In genomic region chr6:68559716-68560115, GRCh38 we compare ENCODE assay signal across 11 cellular contexts.
DNase-seq lines count a peak whose midpoint lies in the region; ATAC-seq and TF ChIP-seq lines count a peak whose summit lies in the region.
"Had no signal": no experiment of that assay in that cellular context is flagged by ENCODE, and none has a peak within 500 bp of the region (broad histone marks: within the 10 kb centered on the region; RNA-seq: fewer than 3 reads in every experiment).

No MANE protein-coding gene starts in this region.

- H3K4me1 ChIP-seq in HAP-1 (peaks cover 12% of the 10 kb centered on the region), prostate gland (replicated peaks) (peaks cover 4% of the 10 kb centered on the region)

- DNase-seq in HAP-1 (ENCODE audit: low spot score in 2 of 2), result peak; percentile 70 to 80
- peak; percentile 21 for DNase-seq in NCI-H345 treated with DMSO at 0.1 percent for 48 hours (lab: John Stamatoyannopoulos, UW; ENCODE audit: unreplicated experiment)
- DNase-seq in pons (ENCODE audit: low spot score), result peak; percentile 74
- no peak for DNase-seq in activated gamma-delta T cell treated with Interleukin-2 at 50 U/mL for 16 hours
- DNase-seq in NCI-H2227 (lab: John Stamatoyannopoulos, UW; ENCODE audit: unreplicated experiment), result no peak
- DNase-seq in prostate gland (ENCODE audit: low spot score), result no peak
- no peak for DNase-seq in Right ventricle myocardium superior
- DNase-seq: kidney glomerular epithelial cell; stimulated activated naive CD8-positive, alpha-beta T cell treated with anti-CD3 and anti-CD28 coated beads, Interleukin-15, Interleukin-2, amounts not matched to agents 100 U/mL and 50 U/mL, for 24 hours had no signal

- ATAC-seq in Right ventricle myocardium superior (ENCODE audit: poor library complexity), result no peak
- ATAC-seq: stimulated activated naive CD8-positive, alpha-beta T cell treated with anti-CD3 and anti-CD28 coated beads, Interleukin-15, Interleukin-2, amounts not matched to agents 100 U/mL and 50 U/mL, for 24 hours had no signal

- no peaks in the 10 kb centered on the region for H3K27me3 ChIP-seq in HAP-1 (ENCODE audit: low read depth)
- H3K27me3 ChIP-seq in prostate gland (replicated peaks; ENCODE audit: insufficient read depth), result no peaks in the 10 kb centered on the region

- H3K27ac ChIP-seq in cingulate gyrus (ENCODE audit: low read depth, low read length), result peak overlapping the region; percentile 42
- H3K27ac ChIP-seq in prostate gland, result no peak overlapping the region
- H3K27ac ChIP-seq: skin epidermis had no signal

- WGBS in prostate gland, result 26% methylated on average over 5 of the region's 5 CpGs

- TF ChIP-seq POLR2A in prostate gland (IDR thresholded peaks at IDR 0.05), result no peak

- intact Hi-C loops in prostate gland (cut with DNase I) (no loop called here), Right ventricle myocardium superior (cut with DNase I) (no loop called here)

- H3K4me3 ChIP-seq in HAP-1 (no peak overlapping the region), prostate gland (no peak overlapping the region)
- H3K4me3 ChIP-seq: skin epidermis had no signal

- in situ Hi-C loops in HAP-1 (cut with MboI; ENCODE audit: low sequenced_read_pairs), result no loop called here

- H3K9me3 ChIP-seq in HAP-1, result no peaks in the 10 kb centered on the region
- H3K9me3 ChIP-seq in prostate gland, result no peaks in the 10 kb centered on the region

- H3K36me3 ChIP-seq in HAP-1 (replicated peaks) (no peaks in the 10 kb centered on the region), prostate gland (no peaks in the 10 kb centered on the region)

- TF ChIP-seq CTCF in prostate gland (IDR thresholded peaks at IDR 0.05), result no peak

Comparison
In these comparisons a context has a peak if more than half of its experiments do, and no peak if none do; other contexts are left out.
1. DNase-seq: peak in HAP-1 (2 of 2), NCI-H345 treated with DMSO at 0.1 percent for 48 hours (single experiment) and pons (single experiment); none in activated gamma-delta T cell treated with Interleukin-2 at 50 U/mL for 16 hours (single experiment), NCI-H2227 (single experiment), prostate gland (single experiment) and Right ventricle myocardium superior (single experiment).